ENCODE assay signal across 9 cellular contexts in the genomic region with DNA sequence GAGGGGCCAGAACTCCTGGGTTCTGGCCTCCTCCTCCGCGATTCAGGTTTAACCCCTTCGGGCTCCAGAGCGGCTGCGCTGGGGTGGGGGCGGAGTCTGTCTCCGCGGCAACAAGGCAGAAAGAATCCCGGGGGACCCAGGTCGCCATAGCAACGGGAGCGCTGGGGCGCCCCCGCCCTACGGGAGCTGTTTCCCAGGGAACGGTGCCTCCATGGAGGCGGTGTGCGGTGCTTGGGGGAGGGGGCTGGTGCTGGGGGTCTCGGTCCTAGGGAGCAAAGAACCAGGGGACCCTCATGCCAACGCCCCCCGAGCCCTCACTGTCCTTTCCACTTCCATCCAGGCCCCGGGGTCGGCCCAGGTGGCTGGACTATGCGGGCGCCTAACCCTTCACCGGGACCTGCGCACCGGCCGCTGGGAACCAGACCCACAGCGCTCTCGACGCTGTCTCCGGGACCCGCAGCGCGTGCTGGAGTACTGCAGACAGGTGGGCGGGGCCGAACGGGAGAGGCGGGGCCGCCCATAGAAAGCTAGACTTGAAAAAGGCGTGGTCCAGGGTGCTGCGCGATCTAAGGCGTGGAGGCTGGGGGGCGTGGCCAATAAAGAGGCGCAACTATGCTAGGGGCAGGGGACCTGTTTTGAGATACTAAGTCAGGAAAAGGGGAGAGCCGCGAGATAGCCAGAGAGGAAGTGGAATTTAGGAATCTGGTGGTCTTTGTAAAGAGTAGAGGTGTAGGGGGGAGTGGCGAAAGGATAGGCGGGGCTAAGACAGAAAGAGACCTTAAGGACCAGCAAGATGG. TPM values are rescaled to one million over a fixed set of nuclear protein-coding genes. Genes with fewer than 3 reads are reported as not detected.
A peak's percentile ranks its signal among the peaks of the same experiment; 100 is the strongest.
DNase-seq lines count a peak whose midpoint lies in the region; ATAC-seq and TF ChIP-seq lines count a peak whose summit lies in the region.
"Had no signal": no experiment of that assay in that cellular context is flagged by ENCODE, and none has a peak within 500 bp of the region (broad histone marks: within the 10 kb centered on the region; RNA-seq: fewer than 3 reads in every experiment).

No MANE protein-coding gene starts in this region.

- no peaks in the 10 kb centered on the region for H4K20me1 ChIP-seq in fibroblast of lung (ENCODE audit: control insufficient read depth, extremely low read depth, insufficient read depth, low read length)
- H4K20me1 ChIP-seq in neural progenitor cell (ENCODE audit: low read depth) = no peaks in the 10 kb centered on the region

- TF ChIP-seq EP300 in suprapubic skin (IDR thresholded peaks at IDR 0.05) = no peak

- H3K4me2 ChIP-seq in fibroblast of lung (ENCODE audit: extremely low read depth, insufficient read depth, low read length) (peak overlapping the region; percentile 71), neural progenitor cell (peak overlapping the region; percentile 90)

- TF ChIP-seq POLR2A in suprapubic skin (IDR thresholded peaks at IDR 0.05) = no peak

- no peaks in the 10 kb centered on the region for H3K79me2 ChIP-seq in fibroblast of lung (ENCODE audit: control insufficient read depth, insufficient read depth, low read length)
- no peaks in the 10 kb centered on the region for H3K79me2 ChIP-seq in neural progenitor cell (ENCODE audit: low read depth)

- H3K27ac ChIP-seq in fibroblast of lung (ENCODE audit: insufficient read depth, low read length) = no peak overlapping the region
- H3K27ac ChIP-seq in neural progenitor cell = peak overlapping the region; percentile 30
- no peak overlapping the region for H3K27ac ChIP-seq in suprapubic skin
- H3K27ac ChIP-seq: skin epidermis had no signal

- no peak for ATAC-seq in GM18502 (IDR thresholded peaks at IDR 0.05; ENCODE audit: poor library complexity, unreplicated experiment)

- no peak overlapping the region for H3K9ac ChIP-seq in fibroblast of lung (ENCODE audit: insufficient read depth, low read length)
- no peak overlapping the region for H3K9ac ChIP-seq in neural progenitor cell

- CTCF ChIA-PET in GM10248 (lab: Yijun Ruan, JAX) = interaction anchor here (0.8 to 3.0 kb wide), 7 partner anchors 11 to 180 kb away, joined by 3 to 15 read pairs (median 4); no protein-coding TSS in a partner anchor

- no peaks in the 10 kb centered on the region for H3K9me3 ChIP-seq in fibroblast of lung (ENCODE audit: control insufficient read depth, insufficient read depth, low read depth, low read length)
- H3K9me3 ChIP-seq in neural progenitor cell (ENCODE audit: low read depth) = no peaks in the 10 kb centered on the region
- no peaks in the 10 kb centered on the region for H3K9me3 ChIP-seq in suprapubic skin

- H3K36me3 ChIP-seq in fibroblast of lung (ENCODE audit: control insufficient read depth, insufficient read depth, low read length) (no peaks in the 10 kb centered on the region), neural progenitor cell (no peaks in the 10 kb centered on the region), suprapubic skin (no peaks in the 10 kb centered on the region)

- no peaks in the 10 kb centered on the region for H3K9me3 Mint-ChIP-seq in activated T-helper 1 cell treated with anti-CD3 and anti-CD28 coated beads, Interleukin-12 subunit alpha, Interleukin-12 subunit beta, Interleukin-2, Interleukin-4 antibody, amounts not matched to agents 30 ng/mL and 10 ng/mL and 1 ng/mL, durations not matched to agents 14 hours and 24 hours and 36 hours
- H3K9me3 Mint-ChIP-seq in neural progenitor cell = peaks cover 2% of the 10 kb centered on the region

- peaks cover 33% of the 10 kb centered on the region for H3F3A ChIP-seq in neural progenitor cell (ENCODE audit: low read depth)

- H3K27ac Mint-ChIP-seq in activated T-helper 1 cell treated with anti-CD3 and anti-CD28 coated beads, Interleukin-12 subunit alpha, Interleukin-12 subunit beta, Interleukin-2, Interleukin-4 antibody, amounts not matched to agents 30 ng/mL and 10 ng/mL and 1 ng/mL, durations not matched to agents 14 hours and 24 hours and 36 hours = peak overlapping the region; percentile 42
- H3K27ac Mint-ChIP-seq in neural progenitor cell = peak overlapping the region; percentile 92

- 1% methylated on average over 28 of the region's 51 CpGs for WGBS in suprapubic skin

- peaks cover 2% of the 10 kb centered on the region for H3K36me3 Mint-ChIP-seq in activated T-helper 1 cell treated with anti-CD3 and anti-CD28 coated beads, Interleukin-12 subunit alpha, Interleukin-12 subunit beta, Interleukin-2, Interleukin-4 antibody, amounts not matched to agents 30 ng/mL and 10 ng/mL and 1 ng/mL, durations not matched to agents 14 hours and 24 hours and 36 hours (ENCODE audit: low read depth)
- H3K36me3 Mint-ChIP-seq in neural progenitor cell = peaks cover 24% of the 10 kb centered on the region

- DNase-seq in GM10248 (ENCODE audit: extremely low spot score) (peak; percentile 86), LHCN-M2 (ENCODE audit: low read depth) (peak; percentile 53), RKO (ENCODE audit: low spot score) (peak; percentile 90), fibroblast of lung (ENCODE audit: low read depth in 2 of 2) (peak; percentile 42 to 78), neural progenitor cell (ENCODE audit: low spot score) (peak; percentile 99), suprapubic skin (ENCODE audit: low spot score in 2 of 2) (no peak)
- DNase-seq in activated T-helper 1 cell treated with anti-CD3 and anti-CD28 coated beads, Interleukin-12 subunit alpha, Interleukin-12 subunit beta, Interleukin-2, Interleukin-4 antibody, amounts not matched to agents 30 ng/mL and 10 ng/mL and 1 ng/mL, durations not matched to agents 14 hours and 24 hours and 36 hours (ENCODE audit: low spot score) = peak; percentile 85

- POLR2A ChIA-PET in GM10248 (lab: Yijun Ruan, JAX) = interaction anchor here (0.6 to 1.3 kb wide), 2 partner anchors 10 to 11 kb away, joined by 3 to 7 read pairs; no protein-coding TSS in a partner anchor

- H3K4me1 ChIP-seq in fibroblast of lung (ENCODE audit: control insufficient read depth, extremely low read depth, insufficient read depth, low read length) = peaks cover 12% of the 10 kb centered on the region
- H3K4me1 ChIP-seq in neural progenitor cell = peaks cover 8% of the 10 kb centered on the region
- peaks cover 21% of the 10 kb centered on the region for H3K4me1 ChIP-seq in suprapubic skin

- TF ChIP-seq CTCF in GM10248 (IDR thresholded peaks at IDR 0.05; ENCODE audit: control extremely low read depth, extremely low read depth, low read depth, missing control alignments) = no peak
- no peak for TF ChIP-seq CTCF in fibroblast of lung (conservative IDR thresholded peaks at IDR 0.05 in 1 of 2, IDR thresholded peaks at IDR 0.05 in 1 of 2; ENCODE audit: low read depth in 1 of 2, low read length in 2 of 2)
- no peak for TF ChIP-seq CTCF in neural progenitor cell (IDR thresholded peaks at IDR 0.05)
- TF ChIP-seq CTCF in suprapubic skin (IDR thresholded peaks at IDR 0.05) = no peak

- no peak overlapping the region for H2AFZ ChIP-seq in fibroblast of lung (ENCODE audit: low read length)
- H2AFZ ChIP-seq in neural progenitor cell (replicated peaks) = peak overlapping the region; percentile 92

- intact Hi-C loops in activated T-helper 1 cell treated with anti-CD3 and anti-CD28 coated beads, Interleukin-12 subunit alpha, Interleukin-12 subunit beta, Interleukin-2, Interleukin-4 antibody, amounts not matched to agents 30 ng/mL and 10 ng/mL and 1 ng/mL, durations not matched to agents 14 hours and 24 hours and 36 hours (cut with micrococcal nuclease) = loop anchor here (1.0 to 2.0 kb wide), 5 partner anchors 10 to 129 kb away; partner anchors contain the start of gene ARHGAP33

- H3K27me3 Mint-ChIP-seq in activated T-helper 1 cell treated with anti-CD3 and anti-CD28 coated beads, Interleukin-12 subunit alpha, Interleukin-12 subunit beta, Interleukin-2, Interleukin-4 antibody, amounts not matched to agents 30 ng/mL and 10 ng/mL and 1 ng/mL, durations not matched to agents 14 hours and 24 hours and 36 hours (ENCODE audit: insufficient read depth) = peaks cover 26% of the 10 kb centered on the region
- peaks cover 12% of the 10 kb centered on the region for H3K27me3 Mint-ChIP-seq in neural progenitor cell (ENCODE audit: insufficient read depth, low read depth)

- H3K27me3 ChIP-seq in fibroblast of lung (ENCODE audit: control insufficient read depth, insufficient read depth, low read length) (peaks cover 17% of the 10 kb centered on the region), neural progenitor cell (no peaks in the 10 kb centered on the region), suprapubic skin (peaks cover 46% of the 10 kb centered on the region)

- H3K4me3 ChIP-seq in fibroblast of lung (replicated peaks in 1 of 4; ENCODE audit: control extremely low read depth in 1 of 4, insufficient read depth in 1 of 4, low read depth in 3 of 4, low read length in 4 of 4) = peak overlapping the region in 2 of 4 experiments; percentile 14 to 17
- H3K4me3 ChIP-seq in neural progenitor cell = peak overlapping the region; percentile 74
- peak overlapping the region; percentile 16 for H3K4me3 ChIP-seq in suprapubic skin

- H3K4me1 Mint-ChIP-seq in activated T-helper 1 cell treated with anti-CD3 and anti-CD28 coated beads, Interleukin-12 subunit alpha, Interleukin-12 subunit beta, Interleukin-2, Interleukin-4 antibody, amounts not matched to agents 30 ng/mL and 10 ng/mL and 1 ng/mL, durations not matched to agents 14 hours and 24 hours and 36 hours (ENCODE audit: low read depth) = peaks cover 23% of the 10 kb centered on the region
- H3K4me1 Mint-ChIP-seq in neural progenitor cell = peaks cover 19% of the 10 kb centered on the region

- peak overlapping the region; percentile 81 for H3K4me3 Mint-ChIP-seq in activated T-helper 1 cell treated with anti-CD3 and anti-CD28 coated beads, Interleukin-12 subunit alpha, Interleukin-12 subunit beta, Interleukin-2, Interleukin-4 antibody, amounts not matched to agents 30 ng/mL and 10 ng/mL and 1 ng/mL, durations not matched to agents 14 hours and 24 hours and 36 hours
- peak overlapping the region; percentile 95 for H3K4me3 Mint-ChIP-seq in neural progenitor cell

RNA-seq across cellular contexts. Expression of gene APLP1, which starts 1.2 kb away (rescaled TPM):
- total RNA-seq in LHCN-M2 (2014; rRNA removed) (38.3 and 47.1 TPM in 2 replicates), fibroblast of lung (0.99 and 2.6 TPM in 2 replicates), neural progenitor cell (ENCODE audit: low replicate concordance) (89.5 and 191 TPM in 2 replicates), suprapubic skin (1 to 10 TPM in 2 of 4 donors, under 1 TPM in 2; 0.64 to 1.6 (median 0.96) TPM)
- 44.7 TPM for polyA plus RNA-seq in LHCN-M2 (2012)
- total RNA-seq in activated T-helper 1 cell treated with anti-CD3 and anti-CD28 coated beads, Interleukin-12 subunit alpha, Interleukin-12 subunit beta, Interleukin-2, Interleukin-4 antibody, amounts not matched to agents 30 ng/mL and 10 ng/mL and 1 ng/mL, durations not matched to agents 14 hours and 24 hours and 36 hours = 2.3 and 2.4 TPM in 2 replicates
- polyA plus RNA-seq in fibroblast of lung = 3.7 and 4.1 TPM in 2 replicates
- polyA plus RNA-seq in fibroblast of lung (2012) = 7.0 and 7.5 TPM in 2 replicates
- 0.47 and 3.3 TPM in 2 replicates for polyA minus RNA-seq in fibroblast of lung (ENCODE audit: low replicate concordance)

RNA-seq across cellular contexts. Expression of gene KIRREL2, which starts 12.8 kb away (rescaled TPM):
- total RNA-seq in LHCN-M2 (2014; rRNA removed) (not detected in 2 replicates), fibroblast of lung (under 0.01 TPM in 1 of 2 replicates, not detected in the other), neural progenitor cell (ENCODE audit: low replicate concordance) (2.4 and 5.5 TPM in 2 replicates), suprapubic skin (not detected)
- polyA plus RNA-seq in LHCN-M2 (2012) = not detected
- 1.7 TPM in 2 replicates for total RNA-seq in activated T-helper 1 cell treated with anti-CD3 and anti-CD28 coated beads, Interleukin-12 subunit alpha, Interleukin-12 subunit beta, Interleukin-2, Interleukin-4 antibody, amounts not matched to agents 30 ng/mL and 10 ng/mL and 1 ng/mL, durations not matched to agents 14 hours and 24 hours and 36 hours
- not detected in 2 replicates for polyA plus RNA-seq in fibroblast of lung
- polyA plus RNA-seq in fibroblast of lung (2012) = not detected in 2 replicates
- polyA minus RNA-seq in fibroblast of lung (ENCODE audit: low replicate concordance) = not detected in 2 replicates

RNA-seq across cellular contexts. Expression of gene NPHS1, which starts 17.2 kb away (rescaled TPM):
- total RNA-seq in LHCN-M2 (2014; rRNA removed) (not detected in 2 replicates), fibroblast of lung (not detected in 2 replicates), neural progenitor cell (ENCODE audit: low replicate concordance) (0.40 and 0.62 TPM in 2 replicates), suprapubic skin (not detected)
- not detected for polyA plus RNA-seq in LHCN-M2 (2012)
- 0.05 TPM in 1 of 2 replicates, not detected in the other for total RNA-seq in activated T-helper 1 cell treated with anti-CD3 and anti-CD28 coated beads, Interleukin-12 subunit alpha, Interleukin-12 subunit beta, Interleukin-2, Interleukin-4 antibody, amounts not matched to agents 30 ng/mL and 10 ng/mL and 1 ng/mL, durations not matched to agents 14 hours and 24 hours and 36 hours
- not detected in 2 replicates for polyA plus RNA-seq in fibroblast of lung
- not detected in 2 replicates for polyA plus RNA-seq in fibroblast of lung (2012)
- not detected in 2 replicates for polyA minus RNA-seq in fibroblast of lung (ENCODE audit: low replicate concordance)

RNA-seq across cellular contexts. Expression of gene NFKBID, which starts 30.8 kb away (rescaled TPM):
- total RNA-seq in LHCN-M2 (2014; rRNA removed) (2.8 and 3.3 TPM in 2 replicates), fibroblast of lung (2.3 and 2.6 TPM in 2 replicates), neural progenitor cell (ENCODE audit: low replicate concordance) (1.3 and 4.7 TPM in 2 replicates), suprapubic skin (10 to 100 TPM in 1 of 4 donors, 1 to 10 TPM in 3; 3.7 to 15.7 (median 6.9) TPM)
- polyA plus RNA-seq in LHCN-M2 (2012) = 1.6 TPM
- 163 and 164 TPM in 2 replicates for total RNA-seq in activated T-helper 1 cell treated with anti-CD3 and anti-CD28 coated beads, Interleukin-12 subunit alpha, Interleukin-12 subunit beta, Interleukin-2, Interleukin-4 antibody, amounts not matched to agents 30 ng/mL and 10 ng/mL and 1 ng/mL, durations not matched to agents 14 hours and 24 hours and 36 hours
- 1.2 and 2.4 TPM in 2 replicates for polyA plus RNA-seq in fibroblast of lung
- polyA plus RNA-seq in fibroblast of lung (2012) = 2.3 and 2.8 TPM in 2 replicates
- 1.8 and 7.1 TPM in 2 replicates for polyA minus RNA-seq in fibroblast of lung (ENCODE audit: low replicate concordance)

RNA-seq across cellular contexts. Expression of gene HCST, which starts 32.8 kb away (rescaled TPM):
- total RNA-seq in LHCN-M2 (2014; rRNA removed) (not detected in 2 replicates), fibroblast of lung (1.0 and 2.0 TPM in 2 replicates), neural progenitor cell (ENCODE audit: low replicate concordance) (not detected in 2 replicates), suprapubic skin (1 to 10 TPM in 1 of 4 donors, not detected in 3; 8.3 TPM)
- 0.94 TPM for polyA plus RNA-seq in LHCN-M2 (2012)
- 58.5 and 62.2 TPM in 2 replicates for total RNA-seq in activated T-helper 1 cell treated with anti-CD3 and anti-CD28 coated beads, Interleukin-12 subunit alpha, Interleukin-12 subunit beta, Interleukin-2, Interleukin-4 antibody, amounts not matched to agents 30 ng/mL and 10 ng/mL and 1 ng/mL, durations not matched to agents 14 hours and 24 hours and 36 hours
- 0.14 and 0.16 TPM in 2 replicates for polyA plus RNA-seq in fibroblast of lung
- polyA plus RNA-seq in fibroblast of lung (2012) = 0.73 and 0.76 TPM in 2 replicates
- polyA minus RNA-seq in fibroblast of lung (ENCODE audit: low replicate concordance) = 3.5 TPM in 1 of 2 replicates, not detected in the other

Comparison
In these comparisons a context has a peak if more than half of its experiments do, and no peak if none do; other contexts are left out.
1. DNase-seq: peak in GM10248 (single experiment), LHCN-M2 (single experiment), RKO (single experiment), activated T-helper 1 cell treated with anti-CD3 and anti-CD28 coated beads, Interleukin-12 subunit alpha, Interleukin-12 subunit beta, Interleukin-2, Interleukin-4 antibody, amounts not matched to agents 30 ng/mL and 10 ng/mL and 1 ng/mL, durations not matched to agents 14 hours and 24 hours and 36 hours (single experiment), fibroblast of lung (2 of 2) and neural progenitor cell (single experiment); none in suprapubic skin (0 of 2).
2. RNA of gene APLP1, which starts 1.2 kb away (total RNA-seq): 89.5 to 191 TPM in neural progenitor cell and 38.3 to 47.1 TPM in LHCN-M2; 2.3 to 2.4 TPM in activated T-helper 1 cell treated with anti-CD3 and anti-CD28 coated beads, Interleukin-12 subunit alpha, Interleukin-12 subunit beta, Interleukin-2, Interleukin-4 antibody, amounts not matched to agents 30 ng/mL and 10 ng/mL and 1 ng/mL, durations not matched to agents 14 hours and 24 hours and 36 hours, 0.64 to 1.6 TPM in suprapubic skin and 0.99 to 2.6 TPM in fibroblast of lung; every median in the first group is over 10 times any median in the second.